Comparison of ENCODE assay signal across 18 cellular contexts in the genomic region with DNA sequence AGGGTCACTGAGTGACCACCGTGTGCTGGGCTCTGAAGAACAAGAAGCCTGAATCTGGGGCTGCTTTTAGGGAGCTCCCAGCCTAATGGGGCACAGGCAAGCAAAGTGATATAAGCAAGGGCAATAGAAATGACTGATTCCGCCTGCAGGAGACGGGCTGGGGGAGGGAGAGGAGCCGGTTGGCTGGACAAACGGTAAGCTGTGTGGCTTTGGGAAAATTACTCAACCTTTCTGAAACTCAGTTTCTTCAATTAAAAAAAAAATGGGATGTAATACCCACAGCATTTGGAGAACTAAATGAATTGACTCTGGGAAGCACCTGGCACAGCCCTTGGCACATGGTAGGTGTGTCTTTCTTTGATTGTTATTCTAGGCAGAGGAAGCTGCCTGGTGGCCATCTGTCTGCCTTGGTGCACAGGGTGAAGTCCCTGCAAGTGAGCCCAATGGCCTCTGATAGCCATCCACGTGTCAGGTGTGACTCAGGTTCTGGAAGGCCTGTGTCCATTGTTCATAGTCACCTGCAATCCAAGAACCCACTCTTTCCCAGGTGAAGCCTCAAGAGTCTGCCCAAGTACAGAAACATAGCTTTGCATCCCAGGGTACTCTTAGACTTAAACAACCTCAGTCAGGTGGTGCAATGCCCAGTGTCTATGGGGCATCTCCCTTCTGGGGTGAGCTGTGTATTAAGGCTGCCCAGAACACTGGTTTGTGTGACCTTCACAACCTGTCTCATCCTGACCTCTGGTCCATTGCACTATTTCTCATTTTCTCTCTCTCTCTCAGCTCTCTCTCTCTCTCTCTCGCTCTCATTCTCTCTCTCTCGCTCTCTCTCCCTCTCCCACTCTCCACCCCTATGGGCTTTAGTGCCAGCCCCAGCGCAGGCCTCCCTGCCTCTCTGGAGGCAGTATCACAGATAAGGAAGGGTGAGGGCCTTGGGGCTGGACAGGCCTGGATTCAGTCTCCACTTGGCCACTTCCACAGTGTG. TPM values are rescaled to one million over a fixed set of nuclear protein-coding genes. Genes with fewer than 3 reads are reported as not detected.
"Had no signal": no experiment of that assay in that cellular context is flagged by ENCODE, and none has a peak within 500 bp of the region (broad histone marks: within the 10 kb centered on the region; RNA-seq: fewer than 3 reads in every experiment).

No MANE protein-coding gene starts in this region.

- H3K4me3 ChIP-seq: breast epithelium, esophagus muscularis mucosa, heart left ventricle, pancreas, skin epidermis, tibial nerve, vagina had no signal

- DNase-seq: activated CD4-positive, alpha-beta T cell treated with anti-CD3 and anti-CD28 coated beads, Interleukin-2, amount 50 U/mL, for 48 hours; activated naive CD4-positive, alpha-beta T cell; activated T-cell treated with anti-CD3 and anti-CD28 coated beads, Interleukin-2, amount 50 U/mL, for 72 hours; aorta; endodermal cell; foreskin fibroblast; heart left ventricle; left ventricle myocardium superior; pancreas had no signal

- ATAC-seq: activated T-cell treated with anti-CD3 and anti-CD28 coated beads, Interleukin-2, amount 50 U/mL, for 72 hours; heart left ventricle; left ventricle myocardium superior; pancreas had no signal

- H3K9me3 ChIP-seq: breast epithelium, esophagus muscularis mucosa, heart left ventricle, pancreas, tibial nerve, vagina had no signal

- H3K27me3 ChIP-seq: breast epithelium, esophagus muscularis mucosa, heart left ventricle, pancreas, tibial nerve, vagina had no signal

- H3K4me1 ChIP-seq: pancreas had no signal

- H3K36me3 ChIP-seq: breast epithelium, esophagus muscularis mucosa, heart left ventricle, pancreas, tibial nerve, vagina had no signal

- H3K27ac ChIP-seq: breast epithelium, pancreas, skin epidermis, vagina had no signal

RNA-seq across cellular contexts. Expression of a gene that starts 30.0 kb away (rescaled TPM):
- total RNA-seq: activated T-cell treated with anti-CD3 and anti-CD28 coated beads, Interleukin-2, amount 50 U/mL, for 72 hours; aorta; dermis microvascular lymphatic vessel endothelial cell; endodermal cell; esophagus muscularis mucosa; left ventricle myocardium superior; pancreas; renal cortical epithelial cell; T-helper 2 cell treated with Interferon-gamma antibody and Interleukin-4, amounts not matched to agents 100 ng/mL and 5 ng/mL, for 36 hours; vagina had no signal
- polyA plus RNA-seq: aorta, keratinocyte, pancreas had no signal
